ENCODE assay signal across 8 cellular contexts in genomic region chr15:98785796-98786581, GRCh38.
DNase-seq lines count a peak whose midpoint lies in the region; ATAC-seq and TF ChIP-seq lines count a peak whose summit lies in the region.

No MANE protein-coding gene starts in this region.

- H3K9me3 ChIP-seq in testis, result no peaks in the 10 kb centered on the region
- H3K9me3 ChIP-seq in effector memory CD4-positive, alpha-beta T cell (ENCODE audit: control insufficient read depth, low read length), result no peaks in the 10 kb centered on the region

- H3K4me1 ChIP-seq in testis, result no peaks in the 10 kb centered on the region
- H3K4me1 ChIP-seq in effector memory CD4-positive, alpha-beta T cell (ENCODE audit: control insufficient read depth, insufficient read depth, low read length, poor library complexity, severe bottlenecking), result no peaks in the 10 kb centered on the region

- POLR2A ChIA-PET in activated CD4-positive, alpha-beta T cell treated with anti-CD3 and anti-CD28 coated beads for 36 hours (lab: Charles Lee), result no interaction called here
- POLR2A ChIA-PET in activated CD4-positive, alpha-beta T cell treated with anti-CD3 and anti-CD28 coated beads, Interleukin-2, amount 10 ng/mL, durations not matched to agents 7 days and 5 days (lab: Charles Lee), result interaction anchor here (0.7 kb wide), 1 partner anchor 34 kb away, joined by 3 read pairs; no protein-coding TSS in a partner anchor
- POLR2A ChIA-PET in WTC11 (lab: Charles Lee), result interaction anchor here (1.2 kb wide), 1 partner anchor 18 kb away, joined by 3 read pairs; no protein-coding TSS in a partner anchor

- no peak overlapping the region for H3K4me3 ChIP-seq in testis
- H3K4me3 ChIP-seq in effector memory CD4-positive, alpha-beta T cell (ENCODE audit: insufficient read depth, low read depth, low read length, poor library complexity, severe bottlenecking), result no peak overlapping the region

- CTCF ChIA-PET in activated CD4-positive, alpha-beta T cell treated with anti-CD3 and anti-CD28 coated beads for 36 hours (lab: Charles Lee), result interaction anchor here (1.8 kb wide), 1 partner anchor 65 kb away, joined by 6 read pairs; no protein-coding TSS in a partner anchor
- CTCF ChIA-PET in activated CD4-positive, alpha-beta T cell treated with anti-CD3 and anti-CD28 coated beads, Interleukin-2, amount 10 ng/mL, durations not matched to agents 7 days and 5 days (lab: Charles Lee), result interaction anchor here (0.9 kb wide), 1 partner anchor 139 kb away, joined by 3 read pairs; no protein-coding TSS in a partner anchor
- CTCF ChIA-PET in WTC11 (lab: Charles Lee), result interaction anchor here (0.5 to 2.2 kb wide), 4 partner anchors 32 to 120 kb away, joined by 3 to 16 read pairs (median 4); no protein-coding TSS in a partner anchor

- H3K9me3 Mint-ChIP-seq in activated CD4-positive, alpha-beta T cell treated with anti-CD3 and anti-CD28 coated beads for 36 hours (ENCODE audit: low read depth), result no peaks in the 10 kb centered on the region
- H3K9me3 Mint-ChIP-seq in activated CD4-positive, alpha-beta T cell treated with anti-CD3 and anti-CD28 coated beads, Interleukin-2, amount 10 ng/mL, durations not matched to agents 7 days and 5 days, result no peaks in the 10 kb centered on the region
- H3K9me3 Mint-ChIP-seq in WTC11, result no peaks in the 10 kb centered on the region; the same call in 1 of the 2 replicates

- H3K36me3 Mint-ChIP-seq in activated CD4-positive, alpha-beta T cell treated with anti-CD3 and anti-CD28 coated beads for 36 hours (ENCODE audit: low read depth), result no peaks in the 10 kb centered on the region
- no peaks in the 10 kb centered on the region for H3K36me3 Mint-ChIP-seq in activated CD4-positive, alpha-beta T cell treated with anti-CD3 and anti-CD28 coated beads, Interleukin-2, amount 10 ng/mL, durations not matched to agents 7 days and 5 days (ENCODE audit: low read depth)
- H3K36me3 Mint-ChIP-seq in WTC11, result no peaks in the 10 kb centered on the region

- intact Hi-C loops in activated CD4-positive, alpha-beta T cell treated with anti-CD3 and anti-CD28 coated beads for 36 hours (cut with DNase I, micrococcal nuclease), result no loop called here
- intact Hi-C loops in testis (cut with DNase I; ENCODE audit: low total_unique reads), result no loop called here

- TF ChIP-seq CTCF in WTC11 (IDR thresholded peaks at IDR 0.05), result no peak
- TF ChIP-seq CTCF in testis (IDR thresholded peaks at IDR 0.05), result no peak

- no peak overlapping the region for H3K27ac ChIP-seq in testis
- H3K27ac ChIP-seq in effector memory CD4-positive, alpha-beta T cell (ENCODE audit: insufficient read depth, low read length, poor library complexity, severe bottlenecking), result no peak overlapping the region

- H3K4me1 Mint-ChIP-seq in activated CD4-positive, alpha-beta T cell treated with anti-CD3 and anti-CD28 coated beads for 36 hours, result peaks cover 59% of the 10 kb centered on the region
- H3K4me1 Mint-ChIP-seq in activated CD4-positive, alpha-beta T cell treated with anti-CD3 and anti-CD28 coated beads, Interleukin-2, amount 10 ng/mL, durations not matched to agents 7 days and 5 days, result peaks cover 22% of the 10 kb centered on the region
- peaks cover 81% of the 10 kb centered on the region for H3K4me1 Mint-ChIP-seq in WTC11

- WGBS in testis, 2 donors, result 79 to 82% methylated on average over 7 to 9 of the region's 9 CpGs

- no peak overlapping the region for H3K4me3 Mint-ChIP-seq in activated CD4-positive, alpha-beta T cell treated with anti-CD3 and anti-CD28 coated beads for 36 hours
- H3K4me3 Mint-ChIP-seq in activated CD4-positive, alpha-beta T cell treated with anti-CD3 and anti-CD28 coated beads, Interleukin-2, amount 10 ng/mL, durations not matched to agents 7 days and 5 days, result no peak overlapping the region
- H3K4me3 Mint-ChIP-seq in WTC11, result peak overlapping the region; percentile 24

- peak; percentile 26 for DNase-seq in activated CD4-positive, alpha-beta T cell treated with anti-CD3 and anti-CD28 coated beads for 36 hours
- DNase-seq in activated CD4-positive, alpha-beta T cell treated with anti-CD3 and anti-CD28 coated beads, Interleukin-2, amount 10 ng/mL, durations not matched to agents 7 days and 5 days, result no peak
- DNase-seq in WTC11 (ENCODE audit: low spot score) (peak; percentile 50), retina (peak; percentile 89), testis (no peak), left lobe of liver (ENCODE audit: low spot score) (no peak)
- DNase-seq in effector memory CD4-positive, alpha-beta T cell, result no peak

- no peak overlapping the region for H3K27ac Mint-ChIP-seq in activated CD4-positive, alpha-beta T cell treated with anti-CD3 and anti-CD28 coated beads for 36 hours
- H3K27ac Mint-ChIP-seq in activated CD4-positive, alpha-beta T cell treated with anti-CD3 and anti-CD28 coated beads, Interleukin-2, amount 10 ng/mL, durations not matched to agents 7 days and 5 days, result no peak overlapping the region
- peak overlapping the region; percentile 84 for H3K27ac Mint-ChIP-seq in WTC11

- peak; percentile 73 for ATAC-seq in activated CD4-positive, alpha-beta T cell treated with anti-CD3 and anti-CD28 coated beads for 36 hours
- peak; percentile 90 for ATAC-seq in HG03139 (IDR thresholded peaks at IDR 0.05; ENCODE audit: unreplicated experiment)
- ATAC-seq in WTC11, result peak; percentile 84
- ATAC-seq in left lobe of liver, result no peak

- H3K27me3 Mint-ChIP-seq in activated CD4-positive, alpha-beta T cell treated with anti-CD3 and anti-CD28 coated beads for 36 hours, result no peaks in the 10 kb centered on the region
- H3K27me3 Mint-ChIP-seq in activated CD4-positive, alpha-beta T cell treated with anti-CD3 and anti-CD28 coated beads, Interleukin-2, amount 10 ng/mL, durations not matched to agents 7 days and 5 days, result no peaks in the 10 kb centered on the region
- no peaks in the 10 kb centered on the region for H3K27me3 Mint-ChIP-seq in WTC11 (ENCODE audit: low read depth)

- H3K27me3 ChIP-seq in testis, result no peaks in the 10 kb centered on the region
- H3K27me3 ChIP-seq in effector memory CD4-positive, alpha-beta T cell (replicated peaks; ENCODE audit: control insufficient read depth, insufficient read depth, low read length, poor library complexity, severe bottlenecking), result peaks cover 5% of the 10 kb centered on the region

- no peak for TF ChIP-seq POLR2A in testis (IDR thresholded peaks at IDR 0.05)

- H3K36me3 ChIP-seq in testis (ENCODE audit: low read depth, missing control alignments), result no peaks in the 10 kb centered on the region
- no peaks in the 10 kb centered on the region for H3K36me3 ChIP-seq in effector memory CD4-positive, alpha-beta T cell (ENCODE audit: control insufficient read depth, insufficient read depth, low read length)

TF ChIP-seq in WTC11, 78 proteins besides CTCF, POLR2A, EP300 and RAD21:
- TF ChIP-seq, protein P1, sequence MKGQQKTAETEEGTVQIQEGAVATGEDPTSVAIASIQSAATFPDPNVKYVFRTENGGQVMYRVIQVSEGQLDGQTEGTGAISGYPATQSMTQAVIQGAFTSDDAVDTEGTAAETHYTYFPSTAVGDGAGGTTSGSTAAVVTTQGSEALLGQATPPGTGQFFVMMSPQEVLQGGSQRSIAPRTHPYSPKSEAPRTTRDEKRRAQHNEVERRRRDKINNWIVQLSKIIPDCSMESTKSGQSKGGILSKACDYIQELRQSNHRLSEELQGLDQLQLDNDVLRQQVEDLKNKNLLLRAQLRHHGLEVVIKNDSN (CRISPR knock-in tag; IDR thresholded peaks at IDR 0.05), result 0 out of 2 replicates have a peak, but pooled peaks have one; percentile 36
- TF ChIP-seq USF2 (CRISPR knock-in tag; IDR thresholded peaks at IDR 0.05) (peak; percentile 72), ATF1 (CRISPR knock-in tag; IDR thresholded peaks at IDR 0.05) (no peak), ZBTB21 (CRISPR knock-in tag; IDR thresholded peaks at IDR 0.05; ENCODE audit: borderline replicate concordance) (0 out of 2 replicates have a peak, but pooled peaks have one; percentile 44)
TF ChIP-seq in WTC11: peak in this region for 3.

Comparison
In these comparisons a context has a peak if more than half of its experiments do, and no peak if none do; other contexts are left out.
1. DNase-seq: peak in activated CD4-positive, alpha-beta T cell treated with anti-CD3 and anti-CD28 coated beads for 36 hours (single experiment), WTC11 (single experiment) and retina (single experiment); none in activated CD4-positive, alpha-beta T cell treated with anti-CD3 and anti-CD28 coated beads, Interleukin-2, amount 10 ng/mL, durations not matched to agents 7 days and 5 days (single experiment), testis (single experiment), effector memory CD4-positive, alpha-beta T cell (0 of 3) and left lobe of liver (single experiment).